27 cellular contexts compared by ENCODE assay signal in genomic region chr5:62142351-62142750, GRCh38.
"Had no signal": no experiment of that assay in that cellular context is flagged by ENCODE, and none has a peak within 500 bp of the region (broad histone marks: within the 10 kb centered on the region; RNA-seq: fewer than 3 reads in every experiment).

No MANE protein-coding gene starts in this region.

- H3K9me3 ChIP-seq: breast epithelium had no signal

- H3K9ac ChIP-seq: KMS-11 had no signal

- ATAC-seq: activated CD4-positive, CD25-positive, alpha-beta regulatory T cell treated with anti-CD3 and anti-CD28 coated beads, Interleukin-2, amount 50 U/mL, for 24 hours; activated CD8-positive, alpha-beta T cell treated with anti-CD3 and anti-CD28 coated beads, Interleukin-2, amount 10 ng/mL, durations not matched to agents 7 days and 5 days; Panc1; Right ventricle myocardium inferior had no signal

- H3K36me3 Mint-ChIP-seq: activated naive CD8-positive, alpha-beta T cell treated with anti-CD3 and anti-CD28 coated beads, Interleukin-2, amount 10 ng/mL, durations not matched to agents 7 days and 5 days had no signal

- DNase-seq: activated CD4-positive, alpha-beta T cell treated with anti-CD3 and anti-CD28 coated beads for 48 hours; activated CD4-positive, alpha-beta T cell treated with anti-CD3 and anti-CD28 coated beads, Interleukin-2, amount 50 U/mL, for 4 hours; activated CD8-positive, alpha-beta memory T cell treated with anti-CD3 and anti-CD28 coated beads, Interleukin-2, amount 50 U/mL, for 48 hours; activated CD8-positive, alpha-beta T cell treated with anti-CD3 and anti-CD28 coated beads, Interleukin-2, amount 10 ng/mL, durations not matched to agents 7 days and 5 days; activated naive CD4-positive, alpha-beta T cell treated with anti-CD3 and anti-CD28 coated beads, Interleukin-2, amount 50 U/mL, for 16 hours; activated naive CD8-positive, alpha-beta T cell treated with anti-CD3 and anti-CD28 coated beads, Interleukin-2, amount 10 ng/mL, durations not matched to agents 7 days and 5 days; activated T-cell treated with anti-CD3 and anti-CD28 coated beads, Interleukin-2, amount 50 U/mL, for 1 hour; aorta; caudate nucleus; MM.1S; NCI-H1105; NCI-H1436; NCI-H187; NCI-H2171; NCI-H2227 treated with DMSO at 0.1 percent for 48 hours; NCI-H446 treated with DMSO at 0.1 percent for 48 hours; NCI-H524 treated with DMSO at 0.1 percent for 48 hours; NCI-H774; NK-92 treated with Interleukin-12 subunit alpha and Interleukin-12 subunit beta, amount 100 ng/mL, for 24 hours; OCI-M1; RPMI8226 had no signal

- H3K27ac ChIP-seq: breast epithelium, KMS-11 had no signal

- H3K4me2 ChIP-seq: KMS-11 had no signal

- H3K4me3 ChIP-seq: breast epithelium had no signal

- H3K9me3 Mint-ChIP-seq: activated naive CD8-positive, alpha-beta T cell treated with anti-CD3 and anti-CD28 coated beads, Interleukin-2, amount 10 ng/mL, durations not matched to agents 7 days and 5 days; T-helper 2 cell treated with Interferon-gamma antibody and Interleukin-4, amounts not matched to agents 5 μg/mL and 100 μg/mL, for 36 hours had no signal

- H3K4me1 Mint-ChIP-seq: activated naive CD8-positive, alpha-beta T cell treated with anti-CD3 and anti-CD28 coated beads, Interleukin-2, amount 10 ng/mL, durations not matched to agents 7 days and 5 days had no signal

- H3K4me3 Mint-ChIP-seq: activated CD8-positive, alpha-beta T cell treated with anti-CD3 and anti-CD28 coated beads, Interleukin-2, amount 10 ng/mL, durations not matched to agents 7 days and 5 days; activated naive CD8-positive, alpha-beta T cell treated with anti-CD3 and anti-CD28 coated beads, Interleukin-2, amount 10 ng/mL, durations not matched to agents 7 days and 5 days; T-helper 2 cell treated with Interferon-gamma antibody and Interleukin-4, amounts not matched to agents 5 μg/mL and 100 μg/mL, for 36 hours had no signal

- H3K4me1 ChIP-seq: breast epithelium had no signal

- H3K27ac Mint-ChIP-seq: activated CD8-positive, alpha-beta T cell treated with anti-CD3 and anti-CD28 coated beads, Interleukin-2, amount 10 ng/mL, durations not matched to agents 7 days and 5 days; activated naive CD8-positive, alpha-beta T cell treated with anti-CD3 and anti-CD28 coated beads, Interleukin-2, amount 10 ng/mL, durations not matched to agents 7 days and 5 days; T-helper 2 cell treated with Interferon-gamma antibody and Interleukin-4, amounts not matched to agents 5 μg/mL and 100 μg/mL, for 36 hours had no signal

- H3K36me3 ChIP-seq: breast epithelium had no signal
